In genomic region chr12:57111046-57111698, GRCh38 we compare ENCODE assay signal across 8 cellular contexts. TPM values are rescaled to one million over a fixed set of nuclear protein-coding genes. Genes with fewer than 3 reads are reported as not detected.
DNase-seq lines count a peak whose midpoint lies in the region; ATAC-seq, FAIRE-seq and TF ChIP-seq lines count a peak whose summit lies in the region.

STAT6 (minus strand) TSS chr12:57111362; CDS start chr12:57108278, 3,084 bp downstream.

- TF ChIP-seq CTCF in Calu3 (IDR thresholded peaks at IDR 0.05; ENCODE audit: unreplicated experiment) = no peak
- no peak for TF ChIP-seq CTCF in GM12878 (IDR thresholded peaks at IDR 0.05 in 2 of 3, conservative IDR thresholded peaks at IDR 0.05 in 1 of 3; ENCODE audit: control insufficient read depth in 2 of 3, extremely low read depth in 1 of 3, insufficient read depth in 1 of 3, low read depth in 3 of 3, low read length in 3 of 3)
- TF ChIP-seq CTCF in smooth muscle cell (IDR thresholded peaks at IDR 0.05; ENCODE audit: borderline replicate concordance, insufficient read depth, poor library complexity, severe bottlenecking) = no peak

- H3K79me2 ChIP-seq in GM12878 (ENCODE audit: control insufficient read depth, insufficient read depth, low read length) = peaks cover 41% of the 10 kb centered on the region
- H3K79me2 ChIP-seq in smooth muscle cell (ENCODE audit: low read depth) = peaks cover 18% of the 10 kb centered on the region

- H3K9me3 Mint-ChIP-seq in Calu3 (ENCODE audit: low read depth, unreplicated experiment) = no peaks in the 10 kb centered on the region

- 1% methylated on average over 12 of the region's 13 CpGs for WGBS in GM12878 (ENCODE audit: insufficient coverage, insufficient replicate concordance, low lambda C conversion rate, missing lambda C conversion rate)
- whole genome bisulfite sequencing in smooth muscle cell (ENCODE audit: low lambda C conversion rate) = 0% methylated on average over 6 of the region's 13 CpGs

- intact Hi-C loops in Calu3 (cut with micrococcal nuclease; ENCODE audit: unreplicated experiment) = loop anchor here (2.0 to 5.0 kb wide), 2 partner anchors 22 to 354 kb away; partner anchors contain the start of gene NAB2
- intact Hi-C loops in GM12878 (cut with micrococcal nuclease; ENCODE audit: unreplicated experiment) = loop anchor here (1.0 to 5.0 kb wide), 4 partner anchors 18 to 359 kb away; partner anchors contain the start of gene PRIM1

- no peak for TF ChIP-seq RAD21 in GM12878 (IDR thresholded peaks at IDR 0.05; ENCODE audit: insufficient read depth, low read depth, low read length)

- SMC1A ChIA-PET in GM12878 (lab: Charles Lee; ENCODE audit: uncharacterized antibody, unreplicated experiment) = interaction anchor here (0.7 to 8.6 kb wide), 36 partner anchors 8 to 597 kb away, joined by 3 to 246 read pairs (median 7); partner anchors contain the start of genes HSD17B6, NAB2, NACA and NEMP1

- peak within 1 kb of the TSS; percentile 77 for H3K4me3 Mint-ChIP-seq in Calu3 (ENCODE audit: low read depth, unreplicated experiment)

- in situ Hi-C loops in GM12878 (cut with MboI) = loop anchor here (5.0 kb wide), 3 partner anchors 44 to 354 kb away; no protein-coding TSS in a partner anchor

- POLR2A ChIA-PET in GM12878 (lab: Charles Lee) = interaction anchor here (0.5 to 4.9 kb wide), 26 partner anchors 8 to 482 kb away, joined by 3 to 94 read pairs (median 6); partner anchors contain the start of genes BAZ2A, NAB2, NEMP1 and SHMT2

- H3F3A ChIP-seq in smooth muscle cell (ENCODE audit: low read depth) = peaks cover 16% of the 10 kb centered on the region

- peaks cover 6% of the 10 kb centered on the region for H3K27me3 Mint-ChIP-seq in Calu3 (ENCODE audit: unreplicated experiment)

- H3K4me3 ChIP-seq in Jurkat, Clone E6-1 (ENCODE audit: low read length) = peak within 1 kb of the TSS; percentile 93
- H3K4me3 ChIP-seq in GM12878 (peak within 1 kb of the TSS; percentile 95), iPS-18a (ENCODE audit: low read length) (peak within 1 kb of the TSS; percentile 57), smooth muscle cell (peak within 1 kb of the TSS; percentile 65)

- H3K4me1 Mint-ChIP-seq in Calu3 (ENCODE audit: low read depth, unreplicated experiment) = peaks cover 37% of the 10 kb centered on the region

- no TSS peak for BruUV-seq in Calu3 (replicated peaks; lab: Mats Ljungman, UMichigan)
- no TSS peak for BruUV-seq in GM12878 (replicated peaks; lab: Mats Ljungman, UMichigan)

- CTCF ChIA-PET in Calu3 (lab: Charles Lee) (interaction anchor here (0.6 to 3.0 kb wide), 22 partner anchors 9 to 1932 kb away, joined by 3 to 148 read pairs (median 8); partner anchors contain the start of genes LRP1, NAB2 and NEMP1), GM12878 (lab: Yijun Ruan, JAX) (interaction anchor here (0.6 to 11.7 kb wide), 50 partner anchors 11 to 1639 kb away, joined by 3 to 458 read pairs (median 7); partner anchors contain the start of genes HSD17B6, MYO1A, NAB2 and NACA)

- RAD21 ChIA-PET in GM12878 (lab: Charles Lee; ENCODE audit: unreplicated experiment) = interaction anchor here (0.6 to 5.3 kb wide), 43 partner anchors 10 to 597 kb away, joined by 3 to 285 read pairs (median 7); partner anchors contain the start of genes LRP1, NAB2, NACA and NEMP1

- peak; percentile 90 for FAIRE-seq in GM12878 (lab: Jason Lieb, UNC)

- peak within 1 kb of the TSS; percentile 65 for H2AFZ ChIP-seq in GM12878 (ENCODE audit: control insufficient read depth, low read depth, low read length)
- no peak within 1 kb of the TSS for H2AFZ ChIP-seq in smooth muscle cell (ENCODE audit: low read depth)

- H3K9me3 ChIP-seq in GM12878 (replicated peaks; ENCODE audit: control insufficient read depth, insufficient read depth, low read length) = no peaks in the 10 kb centered on the region
- no peaks in the 10 kb centered on the region for H3K9me3 ChIP-seq in iPS-18a (ENCODE audit: control insufficient read depth, low read depth, low read length)
- no peaks in the 10 kb centered on the region for H3K9me3 ChIP-seq in smooth muscle cell (replicated peaks; ENCODE audit: low read depth)

- H3K36me3 ChIP-seq in GM12878 (ENCODE audit: control insufficient read depth in 2 of 2, insufficient read depth in 2 of 2, low read length in 1 of 2) = peaks cover 7 to 14% of the 10 kb centered on the region in 2 experiments; a peak in 3 of 4 replicates
- peaks cover 9% of the 10 kb centered on the region for H3K36me3 ChIP-seq in iPS-18a (ENCODE audit: control insufficient read depth, low read depth, low read length)
- H3K36me3 ChIP-seq in smooth muscle cell (ENCODE audit: low read depth) = no peaks in the 10 kb centered on the region

- TF ChIP-seq EP300 in GM12878 (IDR thresholded peaks at IDR 0.05; ENCODE audit: borderline replicate concordance in 1 of 2, control insufficient read depth in 1 of 2, low read depth in 2 of 2, low read length in 2 of 2) = no peak

- H3K9ac ChIP-seq in GM12878 (ENCODE audit: control insufficient read depth, insufficient read depth, low read length) (peak within 1 kb of the TSS; percentile 96), iPS-18a (ENCODE audit: low read length) (peak within 1 kb of the TSS; percentile 72), smooth muscle cell (ENCODE audit: low read depth) (peak within 1 kb of the TSS; percentile 94)

- H3K4me1 ChIP-seq in GM12878 (ENCODE audit: control insufficient read depth, insufficient read depth, low read length) (peaks cover 8% of the 10 kb centered on the region), iPS-18a (ENCODE audit: control insufficient read depth, low read depth, low read length) (peaks cover 24% of the 10 kb centered on the region), smooth muscle cell (ENCODE audit: low read depth) (peaks cover 28% of the 10 kb centered on the region)

- peak; percentile 81 for DNase-seq in Calu3
- peak; percentile 87 for DNase-seq in Jurkat, Clone E6-1 (ENCODE audit: low read depth, low spot score)
- DNase-seq in T1000 (lab: John Stamatoyannopoulos, UW) = peak; percentile 71
- no peak for DNase-seq in GM12878 (ENCODE audit: low read depth, low spot score)
- peak; percentile 47 for DNase-seq in smooth muscle cell (lab: John Stamatoyannopoulos, UW; ENCODE audit: unreplicated experiment)
- no peak for DNase-seq in NCI-H2171 (lab: John Stamatoyannopoulos, UW)

- peak within 1 kb of the TSS; percentile 84 for H3K27ac Mint-ChIP-seq in Calu3 (ENCODE audit: unreplicated experiment)

- H3K4me2 ChIP-seq in GM12878 (ENCODE audit: control insufficient read depth, insufficient read depth) (peak within 1 kb of the TSS; percentile 88), smooth muscle cell (peak within 1 kb of the TSS; percentile 93)

- peak; percentile 74 for TF ChIP-seq POLR2A in GM12878 (IDR thresholded peaks at IDR 0.05; ENCODE audit: low read depth, low read length)

- H3K27me3 ChIP-seq in GM12878 (replicated peaks in 1 of 2; ENCODE audit: control insufficient read depth in 2 of 2, insufficient read depth in 2 of 2, low read length in 1 of 2) (no peaks in the 10 kb centered on the region), iPS-18a (ENCODE audit: control insufficient read depth, insufficient read depth, low read length) (no peaks in the 10 kb centered on the region), smooth muscle cell (ENCODE audit: low read depth) (no peaks in the 10 kb centered on the region)

- H4K20me1 ChIP-seq in GM12878 (ENCODE audit: control insufficient read depth, insufficient read depth) (no peaks in the 10 kb centered on the region), smooth muscle cell (ENCODE audit: low read depth) (peaks cover 26% of the 10 kb centered on the region)

- H3K27ac ChIP-seq in GM12878 (ENCODE audit: control insufficient read depth, insufficient read depth) (peak within 1 kb of the TSS; percentile 97), iPS-18a (ENCODE audit: low read length) (peak within 1 kb of the TSS; percentile 82), smooth muscle cell (ENCODE audit: low read depth) (peak within 1 kb of the TSS; percentile 98)

- H3K36me3 Mint-ChIP-seq in Calu3 (ENCODE audit: insufficient read depth, unreplicated experiment) = peaks cover 48% of the 10 kb centered on the region

- ATAC-seq in GM21447 (IDR thresholded peaks at IDR 0.05; ENCODE audit: unreplicated experiment) = peak; percentile 52
- ATAC-seq in GM12878 = peak; percentile 81

TF ChIP-seq in GM12878, 131 proteins besides CTCF, POLR2A, EP300 and RAD21 (continues in another document):
- TF ChIP-seq CBFB (IDR thresholded peaks at IDR 0.05; ENCODE audit: low read depth) (peak; percentile 4; the same call in 1 of the 2 replicates), RCOR1 (conservative IDR thresholded peaks at IDR 0.05; ENCODE audit: low read depth, low read length) (0 out of 2 replicates have a peak, but pooled peaks have one; percentile 72), SUZ12 (IDR thresholded peaks at IDR 0.05; ENCODE audit: unreplicated experiment) (no peak), ZNF217 (IDR thresholded peaks at IDR 0.05) (no peak)
- TF ChIP-seq, protein P1, sequence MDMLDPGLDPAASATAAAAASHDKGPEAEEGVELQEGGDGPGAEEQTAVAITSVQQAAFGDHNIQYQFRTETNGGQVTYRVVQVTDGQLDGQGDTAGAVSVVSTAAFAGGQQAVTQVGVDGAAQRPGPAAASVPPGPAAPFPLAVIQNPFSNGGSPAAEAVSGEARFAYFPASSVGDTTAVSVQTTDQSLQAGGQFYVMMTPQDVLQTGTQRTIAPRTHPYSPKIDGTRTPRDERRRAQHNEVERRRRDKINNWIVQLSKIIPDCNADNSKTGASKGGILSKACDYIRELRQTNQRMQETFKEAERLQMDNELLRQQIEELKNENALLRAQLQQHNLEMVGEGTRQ (IDR thresholded peaks at IDR 0.05; ENCODE audit: borderline replicate concordance, low read depth, low read length) = no peak

RNA-seq across cellular contexts. Expression of gene STAT6, which starts in this region (rescaled TPM):
- total RNA-seq in Calu3 (2022) (213 and 243 TPM in 2 replicates), GM12878 (2014; rRNA removed) (100 and 101 TPM in 2 replicates), GM12878 (2014; rRNA removed; fragmentation: Illumina TruSeq; extraction: Trizol) (79.0 and 79.9 TPM in 2 replicates), GM12878 (2021) (146 and 163 TPM in 2 replicates), smooth muscle cell (39.1 and 56.8 TPM in 2 replicates)
- 88.4 TPM for polyA plus RNA-seq in Jurkat, Clone E6-1 (2012; ENCODE audit: insufficient read depth, insufficient read length)
- 219 and 234 TPM in 2 replicates for total RNA-seq in GM12878 (2013; cell fraction: nucleolus; rRNA removed)
- polyA plus RNA-seq in GM12878 (2011; ENCODE audit: low read depth) = 92.2 TPM
- polyA plus RNA-seq in GM12878 (2011; rRNA removed) (107 and 176 TPM in 2 replicates), GM12878 (2014; fragmentation: Illumina TruSeq; extraction: Trizol) (161 and 168 TPM in 2 replicates), GM12878 (2014; fragmentation: Nextera tagmentation; extraction: Ambion mirVana) (10 to 100 TPM; 14.2 to 17.3 TPM), GM12878 (2014; rRNA removed) (153 and 157 TPM in 2 replicates), GM12878 (2016; fragmentation: Nextera tagmentation; extraction: Ambion mirVana) (10 to 100 TPM; 61.0 to 63.3 TPM), smooth muscle cell (38.7 and 48.5 TPM in 2 replicates)
- polyA plus RNA-seq in GM12878 (2011; cell fraction: cytosol; rRNA removed) = 210 and 211 TPM in 2 replicates
- 576 and 633 TPM in 2 replicates for polyA plus RNA-seq in GM12878 (2011; cell fraction: nucleus; rRNA removed)
- 137 and 138 TPM in 2 replicates for polyA plus RNA-seq in GM12878 (2012)
- 146 and 216 TPM in 2 replicates for polyA minus RNA-seq in GM12878 (2011; rRNA and poly(A)+ RNA removed)
- polyA minus RNA-seq in GM12878 (2011; cell fraction: cytosol; rRNA and poly(A)+ RNA removed) = 57.9 and 72.7 TPM in 2 replicates
- polyA minus RNA-seq in GM12878 (2011; cell fraction: nucleus; rRNA and poly(A)+ RNA removed) = 75.9 and 146 TPM in 2 replicates

Comparison
In these comparisons a context has a peak if more than half of its experiments do, and no peak if none do; other contexts are left out.
1. DNase-seq: peak in Calu3 (single experiment), Jurkat, Clone E6-1 (single experiment), T1000 (single experiment) and smooth muscle cell (single experiment); none in GM12878 (single experiment) and NCI-H2171 (single experiment).
2. Peak in every context shown above with its lines, with median percentiles within 50 percentile points of each other: H3K4me3 ChIP-seq, H3K27ac ChIP-seq and H3K9ac ChIP-seq.